14 cellular contexts compared by ENCODE assay signal in the genomic region with DNA sequence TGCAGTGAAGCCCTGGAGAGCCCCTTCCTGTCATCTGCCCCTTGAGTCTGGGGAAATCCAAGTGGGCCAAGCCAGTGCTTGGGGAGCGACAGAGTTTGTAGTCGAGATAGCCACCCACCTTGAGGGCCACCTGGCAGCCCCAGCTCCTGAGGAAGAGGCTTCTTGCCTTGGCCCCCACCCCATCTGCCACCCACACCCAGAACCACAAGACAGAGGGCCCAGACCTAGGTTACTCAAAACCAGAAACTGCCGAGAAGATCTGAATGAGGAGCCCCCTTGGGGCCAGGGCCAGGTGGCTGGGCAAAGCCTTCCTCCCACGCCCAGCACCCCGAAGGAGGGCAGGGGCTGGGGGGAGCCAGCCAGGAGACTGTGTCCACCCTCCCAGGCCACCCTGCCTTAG. TPM values are rescaled to one million over a fixed set of nuclear protein-coding genes. Genes with fewer than 3 reads are reported as not detected.
DNase-seq lines count a peak whose midpoint lies in the region; ATAC-seq, FAIRE-seq and TF ChIP-seq lines count a peak whose summit lies in the region.
"Had no signal": no experiment of that assay in that cellular context is flagged by ENCODE, and none has a peak within 500 bp of the region (broad histone marks: within the 10 kb centered on the region; RNA-seq: fewer than 3 reads in every experiment).

No MANE protein-coding gene starts in this region.

- no peak overlapping the region for H4K91ac ChIP-seq in H9 (ENCODE audit: insufficient read length, low read depth, low read length)

- no peaks in the 10 kb centered on the region for H3K9me1 ChIP-seq in K562 (ENCODE audit: control insufficient read depth, insufficient read depth, low read length)

- H4K5ac ChIP-seq in H9 (ENCODE audit: insufficient read length, low read depth, low read length): no peak overlapping the region

- TF ChIP-seq EP300 in K562 (IDR thresholded peaks at IDR 0.05; ENCODE audit: low read length): no peak

- BruUV-seq in K562 (replicated peaks; lab: Mats Ljungman, UMichigan): no TSS peak

- H3K23me2 ChIP-seq in H9 (ENCODE audit: insufficient read length, low read depth, low read length, poor library complexity, severe bottlenecking): no peaks in the 10 kb centered on the region

- intact Hi-C loops in K562 (cut with micrococcal nuclease): loop anchor here (5.0 kb wide), 1 partner anchor 54 kb away; no protein-coding TSS in a partner anchor

- H3K23ac ChIP-seq in H9 (ENCODE audit: insufficient read length, low read depth, low read length): no peak overlapping the region

- no peak overlapping the region for H2BK12ac ChIP-seq in H9 (ENCODE audit: insufficient read length, low read depth, low read length)

- no peaks in the 10 kb centered on the region for H3K79me1 ChIP-seq in H9 (ENCODE audit: insufficient read depth, low read depth, low read length, poor library complexity, severe bottlenecking)

- H4K20me1 ChIP-seq in DND-41 (ENCODE audit: insufficient read depth, low read length) (no peaks in the 10 kb centered on the region; the same call in 1 of the 2 replicates), K562 (replicated peaks; ENCODE audit: control insufficient read depth, insufficient read depth, low read length) (peaks cover 27% of the 10 kb centered on the region), H9 (ENCODE audit: control insufficient read depth, insufficient read depth, insufficient read length) (no peaks in the 10 kb centered on the region)

- FAIRE-seq in GM18507 (lab: Jason Lieb, UNC) (peak; percentile 80), K562 (lab: Jason Lieb, UNC) (no peak)

- H3K36me3 Mint-ChIP-seq in H9 (ENCODE audit: insufficient read depth in 1 of 3, low read depth in 3 of 3): no peaks in the 10 kb centered on the region
- H3K36me3 Mint-ChIP-seq: activated naive CD4-positive, alpha-beta T cell treated with anti-CD3 and anti-CD28 coated beads, Interleukin-2, amount 50 U/mL, for 24 hours had no signal

- H3K9ac ChIP-seq in DND-41 (ENCODE audit: low read depth, low read length) (no peak overlapping the region), K562 (ENCODE audit: insufficient read depth in 1 of 2, low read depth in 2 of 2, low read length in 2 of 2) (peak overlapping the region in 1 of 2 experiments; percentile 72; a peak in 2 of 4 replicates), H9 (ENCODE audit: extremely low read depth, insufficient read length, low read length) (no peak overlapping the region)
- H3K9ac ChIP-seq: SK-N-SH had no signal

- H3K4me3 Mint-ChIP-seq in H9: no peak overlapping the region
- H3K4me3 Mint-ChIP-seq: activated naive CD4-positive, alpha-beta T cell treated with anti-CD3 and anti-CD28 coated beads, Interleukin-2, amount 50 U/mL, for 24 hours; CD4-positive, alpha-beta memory T cell had no signal

- H2AFZ ChIP-seq in DND-41 (ENCODE audit: low read depth, low read length) (no peak overlapping the region), K562 (ENCODE audit: low read depth, low read length) (no peak overlapping the region), H9 (ENCODE audit: low read length) (no peak overlapping the region)

- H3K36me3 ChIP-seq in DND-41 (ENCODE audit: insufficient read depth, low read length) (no peaks in the 10 kb centered on the region), K562 (ENCODE audit: control insufficient read depth, insufficient read depth, low read length) (peaks cover 3% of the 10 kb centered on the region; the same call in 2 of the 3 replicates)
- H3K36me3 ChIP-seq: heart left ventricle had no signal

- no peak overlapping the region for H2BK120ac ChIP-seq in H9 (ENCODE audit: low read depth, low read length, poor library complexity, severe bottlenecking)

- ATAC-seq in DND-41 (ENCODE audit: insufficient read depth, low read depth) (peak; percentile 63), HG03460 (IDR thresholded peaks at IDR 0.05; ENCODE audit: unreplicated experiment) (peak; percentile 41), K562 (no peak)
- ATAC-seq: heart left ventricle, left cardiac atrium had no signal

- H3K9me3 Mint-ChIP-seq in H9: no peaks in the 10 kb centered on the region
- H3K9me3 Mint-ChIP-seq: activated naive CD4-positive, alpha-beta T cell treated with anti-CD3 and anti-CD28 coated beads, Interleukin-2, amount 50 U/mL, for 24 hours; CD4-positive, alpha-beta memory T cell had no signal

- TF ChIP-seq CTCF in DND-41 (IDR thresholded peaks at IDR 0.05; ENCODE audit: borderline replicate concordance, extremely low read depth, low read length, poor library complexity, severe bottlenecking) (no peak), K562 (IDR thresholded peaks at IDR 0.05 in 2 of 3, conservative IDR thresholded peaks at IDR 0.05 in 1 of 3; ENCODE audit: insufficient read depth in 2 of 3, low read depth in 1 of 3, low read length in 3 of 3) (no peak), H9 (conservative IDR thresholded peaks at IDR 0.05) (no peak)

- H3K4me3 ChIP-seq in DND-41 (ENCODE audit: low read depth in 1 of 2, low read length in 2 of 2): no peak overlapping the region
- H3K4me3 ChIP-seq in K562: no peak overlapping the region
- H3K4me3 ChIP-seq: heart left ventricle had no signal

- no peak for TF ChIP-seq RAD21 in K562 (CRISPR knock-in tag; conservative IDR thresholded peaks at IDR 0.05 in 1 of 2, IDR thresholded peaks at IDR 0.05 in 1 of 2)

- H3K4ac ChIP-seq in H9 (ENCODE audit: low read depth, low read length): no peak overlapping the region

- TF ChIP-seq POLR2A in K562 (conservative IDR thresholded peaks at IDR 0.05): no peak

- H3K4me1 ChIP-seq in DND-41 (ENCODE audit: insufficient read depth, low read length): peaks cover 8% of the 10 kb centered on the region; the same call in 1 of the 2 replicates
- peaks cover 24 to 69% of the 10 kb centered on the region in 2 experiments; a peak in 4 of 5 replicates for H3K4me1 ChIP-seq in K562 (replicated peaks in 1 of 2; ENCODE audit: control insufficient read depth in 2 of 2, insufficient read depth in 2 of 2, low read length in 2 of 2)
- no peaks in the 10 kb centered on the region for H3K4me1 ChIP-seq in H9 (ENCODE audit: insufficient read depth, low read length)

- H3K27me3 ChIP-seq in DND-41 (ENCODE audit: insufficient read depth, low read length, poor library complexity) (no peaks in the 10 kb centered on the region), K562 (ENCODE audit: control insufficient read depth in 2 of 2, insufficient read depth in 2 of 2, low read length in 2 of 2) (no peaks in the 10 kb centered on the region), H9 (ENCODE audit: insufficient read depth, low read length) (no peaks in the 10 kb centered on the region)
- H3K27me3 ChIP-seq: heart left ventricle had no signal

- H3K14ac ChIP-seq in H9 (ENCODE audit: insufficient read depth, low read length): no peak overlapping the region

- no peak overlapping the region for H3K27ac ChIP-seq in DND-41 (ENCODE audit: low read length)
- peak overlapping the region; percentile 35; the same call in 2 of the 3 replicates for H3K27ac ChIP-seq in K562 (ENCODE audit: extremely low read depth, low read depth, low read length)
- no peak overlapping the region for H3K27ac ChIP-seq in H9 (ENCODE audit: insufficient read length, low read depth, low read length)
- H3K27ac ChIP-seq: heart left ventricle, VCaP had no signal

- H2AK5ac ChIP-seq in H9 (ENCODE audit: insufficient read length, low read length): no peak overlapping the region

- H3K4me2 ChIP-seq in DND-41 (ENCODE audit: insufficient read depth, low read length) (no peak overlapping the region), K562 (ENCODE audit: insufficient read depth, low read length) (no peak overlapping the region), H9 (ENCODE audit: insufficient read depth, insufficient read length, low read length) (no peak overlapping the region)
- H3K4me2 ChIP-seq: SK-N-SH had no signal

- H3K9me3 ChIP-seq in DND-41 (ENCODE audit: insufficient read depth, low read length, severe bottlenecking) (no peaks in the 10 kb centered on the region), K562 (replicated peaks; ENCODE audit: control insufficient read depth, insufficient read depth, low read depth, low read length) (no peaks in the 10 kb centered on the region), H9 (ENCODE audit: control insufficient read depth, low read depth, low read length) (no peaks in the 10 kb centered on the region)
- H3K9me3 ChIP-seq: heart left ventricle, SK-N-SH had no signal

- no peak overlapping the region for H3K27ac Mint-ChIP-seq in H9
- H3K27ac Mint-ChIP-seq: activated naive CD4-positive, alpha-beta T cell treated with anti-CD3 and anti-CD28 coated beads, Interleukin-2, amount 50 U/mL, for 24 hours had no signal

- no peak overlapping the region for H3K18ac ChIP-seq in H9 (ENCODE audit: insufficient read length, low read depth, low read length)

- H3K56ac ChIP-seq in H9 (ENCODE audit: insufficient read length, low read depth, low read length): no peak overlapping the region

- in situ Hi-C loops in K562 (cut with MboI): no loop called here
- in situ Hi-C loops in KBM-7 (cut with MboI; ENCODE audit: low pct_unique_long_range_greater_than_20kb, low sequenced_read_pairs): no loop called here

- H4K8ac ChIP-seq in H9 (replicated peaks; ENCODE audit: insufficient read length, low read depth, low read length): no peak overlapping the region

- H2BK5ac ChIP-seq in H9 (ENCODE audit: insufficient read length, low read length): no peak overlapping the region

- H3T11ph ChIP-seq in H9 (ENCODE audit: low read length): no peak overlapping the region

- peaks cover 3% of the 10 kb centered on the region; the same call in 1 of the 2 replicates for H3K27me3 Mint-ChIP-seq in H9 (ENCODE audit: low read depth)
- H3K27me3 Mint-ChIP-seq: activated naive CD4-positive, alpha-beta T cell treated with anti-CD3 and anti-CD28 coated beads, Interleukin-2, amount 50 U/mL, for 24 hours; CD4-positive, alpha-beta memory T cell had no signal

- CTCF ChIA-PET in K562 (lab: Yijun Ruan, JAX; ENCODE audit: low intra/inter-chr PET ratio): no interaction called here

- H3K4me1 Mint-ChIP-seq in H9: peaks cover 10 to 32% of the 10 kb centered on the region in 2 experiments

- POLR2A ChIA-PET in K562 (lab: Yijun Ruan, JAX): no interaction called here

- DNase-seq in DND-41: peak; percentile 83
- DNase-seq in GM18507 (ENCODE audit: extremely low spot score, insufficient read length, low read depth): peak; percentile 46
- DNase-seq in K562 (ENCODE audit: extremely low read depth in 1 of 4, low spot score in 3 of 4): no peak
- DNase-seq in NOMO-1 treated with DMSO at 0.1 percent for 48 hours (lab: John Stamatoyannopoulos, UW; ENCODE audit: unreplicated experiment): no peak
- DNase-seq in KBM-7: no peak
- DNase-seq in DMS53 (lab: John Stamatoyannopoulos, UW): no peak
- DNase-seq in H9: no peak
- DNase-seq: CD4-positive, alpha-beta memory T cell; heart left ventricle; left cardiac atrium; SK-N-SH had no signal

- no peaks in the 10 kb centered on the region for H3K79me2 ChIP-seq in DND-41 (ENCODE audit: insufficient read depth, low read length)
- H3K79me2 ChIP-seq in K562 (ENCODE audit: control insufficient read depth, insufficient read depth, low read length): peaks cover 71% of the 10 kb centered on the region
- no peaks in the 10 kb centered on the region for H3K79me2 ChIP-seq in H9 (ENCODE audit: insufficient read depth, low read length)

- WGBS in K562 (ENCODE audit: insufficient coverage, low coverage, missing lambda C conversion rate): 57% methylated on average over 3 of the region's 5 CpGs
- WGBS in H9 (ENCODE audit: extremely low coverage, insufficient read length, low lambda C conversion rate): no CpG with 5 or more reads among the region's 5 CpGs

- H2BK20ac ChIP-seq in H9 (ENCODE audit: low read depth, low read length, poor library complexity, severe bottlenecking): no peak overlapping the region

- no peak overlapping the region for H2BK15ac ChIP-seq in H9 (ENCODE audit: low read depth, low read length)

RNA-seq across cellular contexts. Expression of a gene that starts 18.8 kb away (rescaled TPM):
- total RNA-seq in K562 (2011; cell fraction: chromatin; rRNA removed; ENCODE audit: low replicate concordance): 27.6 and 71.3 TPM in 2 replicates
- 52.4 and 59.9 TPM in 2 replicates for total RNA-seq in K562 (2011; cell fraction: nucleolus; rRNA removed)
- total RNA-seq in K562 (2011; cell fraction: nucleoplasm; rRNA removed): 38.4 and 39.2 TPM in 2 replicates
- 13.3 and 18.4 TPM in 2 replicates for total RNA-seq in K562 (2014; rRNA removed)
- 3.1 and 4.6 TPM in 2 replicates for total RNA-seq in K562 (2014; rRNA removed; fragmentation: Illumina TruSeq; extraction: Trizol)
- 7.5 and 9.5 TPM in 2 replicates for total RNA-seq in K562 (2015; rRNA removed; fragmentation: Illumina TruSeq; extraction: Trizol)
- 21.0 and 26.2 TPM in 2 replicates for total RNA-seq in K562 (2021)
- polyA plus RNA-seq in K562 (2011; rRNA removed): 10.1 and 14.5 TPM in 2 replicates
- polyA plus RNA-seq in K562 (2011; cell fraction: cytosol; rRNA removed): 14.2 and 35.6 TPM in 2 replicates
- polyA plus RNA-seq in K562 (2011; cell fraction: nucleus; rRNA removed): 22.8 and 38.7 TPM in 2 replicates
- polyA plus RNA-seq in K562 (2012): 10.9 and 11.6 TPM in 2 replicates
- polyA plus RNA-seq in K562 (2014; fragmentation: Illumina TruSeq; extraction: Trizol): 6.6 and 9.5 TPM in 2 replicates
- under 1 TPM; 0.13 to 0.49 TPM for polyA plus RNA-seq in K562 (2014; fragmentation: Nextera tagmentation; extraction: Ambion mirVana)
- 18.6 and 20.3 TPM in 2 replicates for polyA plus RNA-seq in K562 (2014; rRNA removed)
- polyA minus RNA-seq in K562 (2011; rRNA and poly(A)+ RNA removed): 9.7 and 11.6 TPM in 2 replicates
- 14.1 and 21.0 TPM in 2 replicates for polyA minus RNA-seq in K562 (2011; cell fraction: cytosol; rRNA and poly(A)+ RNA removed)
- polyA minus RNA-seq in K562 (2011; cell fraction: nucleus; rRNA and poly(A)+ RNA removed): 22.3 and 30.8 TPM in 2 replicates
- 11.8 and 12.6 TPM in 2 replicates for total RNA-seq in H9 (2021)

Comparison
In these comparisons a context has a peak if more than half of its experiments do, and no peak if none do; other contexts are left out.
1. DNase-seq: peak in DND-41 (single experiment) and GM18507 (single experiment); none in K562 (0 of 4), NOMO-1 treated with DMSO at 0.1 percent for 48 hours (single experiment), KBM-7 (single experiment), DMS53 (single experiment) and H9 (single experiment).